ENCODE assay signal across 8 cellular contexts in the genomic region with DNA sequence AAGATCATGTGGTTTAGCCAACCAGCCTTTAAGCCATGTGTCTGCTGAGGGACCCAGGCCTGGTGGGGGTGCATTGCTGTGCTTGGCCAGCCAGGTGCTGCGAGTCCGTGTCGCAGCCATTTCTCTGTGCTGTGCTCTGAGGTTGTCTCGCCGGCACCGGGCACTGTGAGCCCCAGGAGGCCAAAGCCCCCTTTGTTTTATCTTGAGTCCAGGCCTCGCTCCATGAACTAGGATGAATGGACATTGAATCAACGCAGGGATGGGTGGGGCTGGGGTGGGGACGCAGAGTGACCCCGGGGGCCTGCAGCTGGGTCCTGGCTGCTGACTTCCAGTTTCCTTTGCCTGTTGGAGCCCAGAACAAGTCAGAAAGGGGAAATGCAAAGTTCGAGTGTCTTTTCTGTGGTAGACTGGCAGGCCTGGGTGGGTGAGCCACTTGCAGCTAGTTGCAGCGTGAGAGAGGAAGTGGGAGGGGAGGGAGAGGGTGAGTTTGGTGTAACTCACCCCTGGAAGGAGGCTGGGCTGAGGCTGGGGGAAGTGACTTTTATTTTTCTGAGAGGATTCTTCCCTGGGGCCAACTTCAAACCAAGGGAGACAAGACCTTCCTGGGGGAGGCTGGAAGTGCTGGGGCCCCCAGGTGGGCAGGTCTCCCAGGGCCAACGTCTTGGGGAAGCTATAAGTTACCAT.
DNase-seq lines count a peak whose midpoint lies in the region; ATAC-seq and TF ChIP-seq lines count a peak whose summit lies in the region.

No MANE protein-coding gene starts in this region.

- intact Hi-C loops in right cardiac atrium (cut with DNase I) = no loop called here

- H3K27ac ChIP-seq in right cardiac atrium (ENCODE audit: low read length) = peak overlapping the region; percentile 18

- no peak overlapping the region for H3K4me3 ChIP-seq in right cardiac atrium (ENCODE audit: low read length)

- peaks cover 11% of the 10 kb centered on the region for H3K4me1 ChIP-seq in right cardiac atrium (ENCODE audit: control insufficient read depth, insufficient read depth, low read length)

- DNase-seq in RPMI7951 (ENCODE audit: low read depth) = peak; percentile 60
- peak; percentile 79 for DNase-seq in activated naive CD4-positive, alpha-beta T cell treated with Interleukin-2 at 50 U/mL for 16 hours
- peak in 2 of 3 donors; percentile 67 to 82 for DNase-seq in right cardiac atrium
- peak; percentile 74 to 82 for DNase-seq in stimulated activated CD4-positive, alpha-beta T cell treated with anti-CD3 and anti-CD28 coated beads, Interleukin-2, amount 100 ng/mL, for 24 hours
- DNase-seq in HuH-7.5 (ENCODE audit: low spot score) = no peak
- no peak for DNase-seq in NCI-H510A treated with DMSO at 0.1 percent for 48 hours (lab: John Stamatoyannopoulos, UW)

- no peaks in the 10 kb centered on the region for H3K9me3 ChIP-seq in right cardiac atrium (ENCODE audit: control insufficient read depth, low read length)

- WGBS in right cardiac atrium = 38% methylated on average over 13 of the region's 13 CpGs

- no peak for TF ChIP-seq POLR2A in GM18505 (IDR thresholded peaks at IDR 0.05; ENCODE audit: borderline replicate concordance, extremely low read depth, insufficient read depth, insufficient read length)

- ATAC-seq in GM18505 (IDR thresholded peaks at IDR 0.05; ENCODE audit: unreplicated experiment) (peak; percentile 56), HG02885 (IDR thresholded peaks at IDR 0.05; ENCODE audit: poor library complexity, unreplicated experiment) (peak; percentile 60), right cardiac atrium (peak; percentile 71 to 88)

- H3K27me3 ChIP-seq in right cardiac atrium (ENCODE audit: control insufficient read depth, insufficient read depth) = no peaks in the 10 kb centered on the region

Comparison
In these comparisons a context has a peak if more than half of its experiments do, and no peak if none do; other contexts are left out.
1. DNase-seq: peak in RPMI7951 (single experiment), activated naive CD4-positive, alpha-beta T cell treated with Interleukin-2 at 50 U/mL for 16 hours (single experiment), right cardiac atrium (2 of 3) and stimulated activated CD4-positive, alpha-beta T cell treated with anti-CD3 and anti-CD28 coated beads, Interleukin-2, amount 100 ng/mL, for 24 hours (2 of 2); none in HuH-7.5 (single experiment) and NCI-H510A treated with DMSO at 0.1 percent for 48 hours (single experiment).
2. Peak in every context shown above with its lines, with median percentiles within 50 percentile points of each other: ATAC-seq.